Comparison of ENCODE assay signal across 8 cellular contexts in genomic region chr21:45981641-45982255, GRCh38. TPM values are rescaled to one million over a fixed set of nuclear protein-coding genes. Genes with fewer than 3 reads are reported as not detected.
DNase-seq lines count a peak whose midpoint lies in the region; ATAC-seq, FAIRE-seq and TF ChIP-seq lines count a peak whose summit lies in the region.

Gene COL6A1 (plus strand): TSS chr21:45981770. CDS start chr21:45981851, 81 bp downstream.

- 4% methylated on average over 19 of the region's 44 CpGs for WGBS in SK-N-SH (ENCODE audit: low lambda C conversion rate)

- TF ChIP-seq CTCF in SK-N-SH (IDR thresholded peaks at IDR 0.05), result no peak
- TF ChIP-seq CTCF in chondrocyte (IDR thresholded peaks at IDR 0.05), result peak; percentile 22
- no peak for TF ChIP-seq CTCF in keratinocyte (optimal IDR thresholded peaks at IDR 0.05 in 1 of 3, IDR thresholded peaks at IDR 0.05 in 1 of 3, conservative IDR thresholded peaks at IDR 0.05 in 1 of 3; ENCODE audit: extremely low read depth in 1 of 3, insufficient read depth in 2 of 3, low read length in 3 of 3)

- no peak within 1 kb of the TSS for H3K27ac Mint-ChIP-seq in activated CD4-positive, alpha-beta T cell treated with anti-CD3 and anti-CD28 coated beads for 36 hours
- no peak within 1 kb of the TSS for H3K27ac Mint-ChIP-seq in activated CD4-positive, alpha-beta T cell treated with anti-CD3 and anti-CD28 coated beads, Interleukin-2, amount 10 ng/mL, durations not matched to agents 7 days and 5 days
- peak within 1 kb of the TSS; percentile 17 for H3K27ac Mint-ChIP-seq in chondrocyte (ENCODE audit: unreplicated experiment)

- TF ChIP-seq EP300 in SK-N-SH (IDR thresholded peaks at IDR 0.05; ENCODE audit: borderline replicate concordance in 1 of 2, low read depth in 1 of 2, low read length in 1 of 2), result no peak

- H3K36me3 Mint-ChIP-seq in activated CD4-positive, alpha-beta T cell treated with anti-CD3 and anti-CD28 coated beads for 36 hours (ENCODE audit: low read depth), result no peaks in the 10 kb centered on the region
- H3K36me3 Mint-ChIP-seq in activated CD4-positive, alpha-beta T cell treated with anti-CD3 and anti-CD28 coated beads, Interleukin-2, amount 10 ng/mL, durations not matched to agents 7 days and 5 days (ENCODE audit: low read depth), result no peaks in the 10 kb centered on the region
- H3K36me3 Mint-ChIP-seq in chondrocyte (ENCODE audit: low read depth), result peaks cover 13% of the 10 kb centered on the region

- H3K27me3 ChIP-seq in SK-N-SH (ENCODE audit: insufficient read depth) (no peaks in the 10 kb centered on the region), keratinocyte (ENCODE audit: control insufficient read depth, extremely low read depth, insufficient read depth, low read length) (peaks cover 21% of the 10 kb centered on the region)

- no peaks in the 10 kb centered on the region for H3K9me2 ChIP-seq in SK-N-SH

- TF ChIP-seq RAD21 in SK-N-SH (IDR thresholded peaks at IDR 0.05; ENCODE audit: low read length), result no peak

- H3K4me3 ChIP-seq in SK-N-SH (ENCODE audit: low read depth in 2 of 2, low read length in 1 of 2), result peak within 1 kb of the TSS; percentile 69 to 86
- peak within 1 kb of the TSS; percentile 50 to 56 (median 51) for H3K4me3 ChIP-seq in keratinocyte (ENCODE audit: control insufficient read depth in 2 of 3, extremely low read depth in 1 of 3, insufficient read depth in 2 of 3, low read depth in 1 of 3, low read length in 3 of 3)
- H3K4me3 ChIP-seq in skin epidermis, result peak within 1 kb of the TSS; percentile 35 to 75 (median 57)

- H3K9me3 ChIP-seq in SK-N-SH, result no peaks in the 10 kb centered on the region
- H3K9me3 ChIP-seq in keratinocyte (ENCODE audit: control insufficient read depth, low read depth, low read length), result no peaks in the 10 kb centered on the region

- H3K36me3 ChIP-seq in SK-N-SH (replicated peaks in 1 of 2; ENCODE audit: control insufficient read depth in 1 of 2, insufficient read depth in 2 of 2, low read length in 1 of 2), result peaks cover 7 to 8% of the 10 kb centered on the region in 2 experiments
- no peaks in the 10 kb centered on the region for H3K36me3 ChIP-seq in keratinocyte (ENCODE audit: control insufficient read depth in 2 of 2, extremely low read depth in 1 of 2, insufficient read depth in 2 of 2, low read length in 2 of 2)

- H2AFZ ChIP-seq in SK-N-SH (ENCODE audit: low read depth) (peak within 1 kb of the TSS; percentile 85), keratinocyte (ENCODE audit: control insufficient read depth, low read length) (peak within 1 kb of the TSS; percentile 31)

- H3K4me1 Mint-ChIP-seq in activated CD4-positive, alpha-beta T cell treated with anti-CD3 and anti-CD28 coated beads for 36 hours, result peaks cover 8% of the 10 kb centered on the region
- H3K4me1 Mint-ChIP-seq in activated CD4-positive, alpha-beta T cell treated with anti-CD3 and anti-CD28 coated beads, Interleukin-2, amount 10 ng/mL, durations not matched to agents 7 days and 5 days, result peaks cover 10% of the 10 kb centered on the region
- H3K4me1 Mint-ChIP-seq in chondrocyte (ENCODE audit: low read depth), result peaks cover 35% of the 10 kb centered on the region

- ATAC-seq in activated CD4-positive, alpha-beta T cell treated with anti-CD3 and anti-CD28 coated beads for 36 hours, result peak; percentile 47

- intact Hi-C loops in activated CD4-positive, alpha-beta T cell treated with anti-CD3 and anti-CD28 coated beads for 36 hours (cut with DNase I, micrococcal nuclease), result loop anchor here in 1 of 2 experiments (1.0 to 2.0 kb wide), 6 partner anchors 8 to 477 kb away; partner anchors contain the start of genes DIP2A, PCBP3 and PCNT

- no peak for FAIRE-seq in keratinocyte (lab: Jason Lieb, UNC)

- H3K9me3 Mint-ChIP-seq in activated CD4-positive, alpha-beta T cell treated with anti-CD3 and anti-CD28 coated beads for 36 hours (ENCODE audit: low read depth), result no peaks in the 10 kb centered on the region
- H3K9me3 Mint-ChIP-seq in activated CD4-positive, alpha-beta T cell treated with anti-CD3 and anti-CD28 coated beads, Interleukin-2, amount 10 ng/mL, durations not matched to agents 7 days and 5 days, result peaks cover 4% of the 10 kb centered on the region
- H3K9me3 Mint-ChIP-seq in chondrocyte (ENCODE audit: low read depth), result no peaks in the 10 kb centered on the region

- H3K9me1 ChIP-seq in keratinocyte (ENCODE audit: control insufficient read depth, extremely low read depth, insufficient read depth, low read length), result no peaks in the 10 kb centered on the region

- no peak for DNase-seq in activated CD4-positive, alpha-beta T cell treated with anti-CD3 and anti-CD28 coated beads for 36 hours
- DNase-seq in activated CD4-positive, alpha-beta T cell treated with anti-CD3 and anti-CD28 coated beads, Interleukin-2, amount 10 ng/mL, durations not matched to agents 7 days and 5 days, result no peak
- DNase-seq in SK-N-SH (peak; percentile 96), chondrocyte (ENCODE audit: low spot score) (no peak), keratinocyte (ENCODE audit: low read depth, low spot score) (no peak), KG1 (lab: John Stamatoyannopoulos, UW) (no peak), NCI-H1694 treated with DMSO at 0.1 percent for 48 hours (lab: John Stamatoyannopoulos, UW) (no peak)

- dilution Hi-C loops in keratinocyte (cut with MboI; ENCODE audit: extremely low pct_ligation_motif_present, low sequenced_read_pairs), result no loop called here

- H3K4me1 ChIP-seq in SK-N-SH (ENCODE audit: control insufficient read depth in 1 of 2, insufficient read depth in 2 of 2, low read depth in 1 of 2, low read length in 1 of 2) (peaks cover 3 to 29% of the 10 kb centered on the region in 2 experiments; a peak in 1 of 4 replicates), keratinocyte (ENCODE audit: control insufficient read depth, extremely low read depth, insufficient read depth, low read length) (peaks cover 5% of the 10 kb centered on the region)

- peak within 1 kb of the TSS; percentile 86 for H3K9ac ChIP-seq in SK-N-SH
- peak within 1 kb of the TSS; percentile 37 for H3K9ac ChIP-seq in keratinocyte (ENCODE audit: control insufficient read depth, extremely low read depth, insufficient read depth, low read length)

- H3K4me3 Mint-ChIP-seq in activated CD4-positive, alpha-beta T cell treated with anti-CD3 and anti-CD28 coated beads for 36 hours, result peak within 1 kb of the TSS; percentile 10
- no peak within 1 kb of the TSS for H3K4me3 Mint-ChIP-seq in activated CD4-positive, alpha-beta T cell treated with anti-CD3 and anti-CD28 coated beads, Interleukin-2, amount 10 ng/mL, durations not matched to agents 7 days and 5 days
- peak within 1 kb of the TSS; percentile 78 for H3K4me3 Mint-ChIP-seq in chondrocyte (ENCODE audit: unreplicated experiment)

- H4K20me1 ChIP-seq in SK-N-SH (ENCODE audit: insufficient read depth), result no peaks in the 10 kb centered on the region
- no peaks in the 10 kb centered on the region for H4K20me1 ChIP-seq in keratinocyte (ENCODE audit: control insufficient read depth, extremely low read depth, insufficient read depth, low read length)

- H3K79me2 ChIP-seq in SK-N-SH (ENCODE audit: insufficient read depth) (peaks cover 12% of the 10 kb centered on the region), keratinocyte (ENCODE audit: control insufficient read depth, insufficient read depth, low read length) (no peaks in the 10 kb centered on the region)

- H3K27ac ChIP-seq in SK-N-SH (ENCODE audit: low read depth in 2 of 2, low read length in 1 of 2) (peak within 1 kb of the TSS; percentile 77 to 84), keratinocyte (ENCODE audit: control insufficient read depth, insufficient read depth, low read length) (peak within 1 kb of the TSS; percentile 36), skin epidermis (peak within 1 kb of the TSS; percentile 35 to 92 (median 85))

- H3K27me3 Mint-ChIP-seq in activated CD4-positive, alpha-beta T cell treated with anti-CD3 and anti-CD28 coated beads for 36 hours, result peaks cover 4% of the 10 kb centered on the region
- peaks cover 10% of the 10 kb centered on the region for H3K27me3 Mint-ChIP-seq in activated CD4-positive, alpha-beta T cell treated with anti-CD3 and anti-CD28 coated beads, Interleukin-2, amount 10 ng/mL, durations not matched to agents 7 days and 5 days
- H3K27me3 Mint-ChIP-seq in chondrocyte (ENCODE audit: low read depth), result no peaks in the 10 kb centered on the region

- peaks cover 11% of the 10 kb centered on the region for H3F3A ChIP-seq in SK-N-SH (replicated peaks; ENCODE audit: insufficient read depth)

- POLR2A ChIA-PET in activated CD4-positive, alpha-beta T cell treated with anti-CD3 and anti-CD28 coated beads for 36 hours (lab: Charles Lee), result no interaction called here
- POLR2A ChIA-PET in activated CD4-positive, alpha-beta T cell treated with anti-CD3 and anti-CD28 coated beads, Interleukin-2, amount 10 ng/mL, durations not matched to agents 7 days and 5 days (lab: Charles Lee), result no interaction called here
- POLR2A ChIA-PET in SK-N-SH (lab: Yijun Ruan, JAX), result interaction anchor here (1.0 to 1.4 kb wide), 7 partner anchors 8 to 59 kb away, joined by 3 to 7 read pairs (median 3); no protein-coding TSS in a partner anchor

- CTCF ChIA-PET in activated CD4-positive, alpha-beta T cell treated with anti-CD3 and anti-CD28 coated beads for 36 hours (lab: Charles Lee), result no interaction called here
- CTCF ChIA-PET in activated CD4-positive, alpha-beta T cell treated with anti-CD3 and anti-CD28 coated beads, Interleukin-2, amount 10 ng/mL, durations not matched to agents 7 days and 5 days (lab: Charles Lee), result no interaction called here
- CTCF ChIA-PET in SK-N-SH (lab: Yijun Ruan, JAX), result interaction anchor here (0.8 to 2.8 kb wide), 5 partner anchors 8 to 162 kb away, joined by 4 to 8 read pairs (median 4); partner anchors contain the start of gene COL6A2

- peak within 1 kb of the TSS; percentile 90 for H3K4me2 ChIP-seq in SK-N-SH
- H3K4me2 ChIP-seq in keratinocyte (ENCODE audit: control insufficient read depth, extremely low read depth, insufficient read depth, low read depth, low read length), result peak within 1 kb of the TSS; percentile 96

RNA-seq across cellular contexts. Expression of gene COL6A1, which starts in this region (rescaled TPM):
- under 1 TPM; 0.57 to 0.69 TPM for total RNA-seq in activated CD4-positive, alpha-beta T cell treated with anti-CD3 and anti-CD28 coated beads for 36 hours
- under 1 TPM; 0.27 to 0.40 TPM for total RNA-seq in activated CD4-positive, alpha-beta T cell treated with anti-CD3 and anti-CD28 coated beads, Interleukin-2, amount 10 ng/mL, durations not matched to agents 7 days and 5 days
- 37.3 and 107 TPM in 2 replicates for polyA plus RNA-seq in SK-N-SH (2012; rRNA removed)
- 34.3 and 65.0 TPM in 2 replicates for polyA plus RNA-seq in SK-N-SH (2012; cell fraction: cytosol; rRNA removed)
- 241 and 268 TPM in 2 replicates for polyA plus RNA-seq in SK-N-SH (2012; cell fraction: nucleus; rRNA removed)
- total RNA-seq in chondrocyte, result 994 to 1,063 TPM (median 1,052 TPM) in 3 replicates
- 2.5 to 6.5 TPM (median 4.2 TPM) in 3 replicates for polyA plus RNA-seq in keratinocyte
- polyA plus RNA-seq in keratinocyte (2011; ENCODE audit: low read depth), result 0.87 TPM
- polyA plus RNA-seq in keratinocyte (2011; cell fraction: cytosol; rRNA removed), result 1.8 and 5.0 TPM in 2 replicates
- 27.3 and 48.1 TPM in 2 replicates for polyA plus RNA-seq in keratinocyte (2011; cell fraction: nucleus; rRNA removed)
- polyA plus RNA-seq in keratinocyte (2012; ENCODE audit: low replicate concordance), result 2.4 and 6.6 TPM in 2 replicates
- 2.8 to 8.7 TPM (median 4.2 TPM) in 3 replicates for polyA minus RNA-seq in keratinocyte
- polyA minus RNA-seq in keratinocyte (2011; cell fraction: cytosol; rRNA and poly(A)+ RNA removed), result 11.1 TPM
- polyA minus RNA-seq in keratinocyte (2011; cell fraction: nucleus; rRNA and poly(A)+ RNA removed), result 24.0 and 32.5 TPM in 2 replicates

Comparison
In these comparisons a context has a peak if more than half of its experiments do, and no peak if none do; other contexts are left out.
1. RNA of gene COL6A1 (total RNA-seq): 994 to 1,063 TPM in chondrocyte; 0.57 to 0.69 TPM in activated CD4-positive, alpha-beta T cell treated with anti-CD3 and anti-CD28 coated beads for 36 hours and 0.27 to 0.40 TPM in activated CD4-positive, alpha-beta T cell treated with anti-CD3 and anti-CD28 coated beads, Interleukin-2, amount 10 ng/mL, durations not matched to agents 7 days and 5 days; every median in the first group is over 100 times any median in the second.
2. Peak in ATAC-seq in activated CD4-positive, alpha-beta T cell treated with anti-CD3 and anti-CD28 coated beads for 36 hours; RNA of the gene not detected or under 1 TPM.
3. Peak in every context shown above with its lines, with median percentiles within 50 percentile points of each other: H3K27ac ChIP-seq and H3K4me3 ChIP-seq.